In the genomic region with DNA sequence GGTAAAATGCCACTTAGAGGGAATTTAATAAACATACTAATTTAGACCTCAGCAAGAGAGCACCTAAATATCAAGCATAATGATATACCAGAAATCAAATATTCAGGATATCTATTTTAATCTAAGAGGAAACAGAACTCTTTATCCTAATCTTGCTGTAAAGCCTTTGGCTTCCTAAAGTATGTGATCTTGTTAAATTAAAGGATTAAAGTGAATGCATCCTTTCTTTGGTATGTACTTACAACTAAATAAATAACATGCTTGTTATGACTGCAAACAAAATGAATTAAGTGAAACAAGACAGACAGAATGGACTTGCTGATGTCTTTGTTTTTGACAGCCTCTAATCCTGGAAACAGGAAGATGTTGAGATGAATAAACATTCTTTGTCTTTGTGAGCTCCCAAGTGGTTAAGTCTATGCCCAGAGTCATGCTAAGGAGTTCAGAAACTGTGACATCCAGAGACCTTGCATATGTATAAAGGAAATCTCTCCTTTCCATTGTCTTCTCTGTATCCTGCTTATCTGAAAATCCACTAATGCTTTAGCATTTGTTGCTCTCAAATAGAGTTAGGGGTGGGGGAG, we compare ENCODE assay signal across 1 cellular context.
TF ChIP-seq lines count a peak whose summit lies in the region.

No MANE protein-coding gene starts in this region.

TF ChIP-seq in IMR-90, 13 proteins besides CTCF, POLR2A, EP300 and RAD21:
- TF ChIP-seq CHD1 (IDR thresholded peaks at IDR 0.05; ENCODE audit: low read depth, low read length) (no peak), BHLHE40 (IDR thresholded peaks at IDR 0.05; ENCODE audit: low read depth, low read length) (no peak), RCOR1 (IDR thresholded peaks at IDR 0.05; ENCODE audit: insufficient replicate concordance, low read length) (no peak), FOS (IDR thresholded peaks at IDR 0.05; ENCODE audit: low read depth, low read length) (no peak), RFX5 (IDR thresholded peaks at IDR 0.05; ENCODE audit: low read depth, low read length) (no peak), CEBPB (IDR thresholded peaks at IDR 0.05; ENCODE audit: low read depth, low read length) (no peak), MAFK (IDR thresholded peaks at IDR 0.05; ENCODE audit: low read depth, low read length) (no peak), SMC3 (IDR thresholded peaks at IDR 0.05; ENCODE audit: low read depth, low read length) (no peak), NFE2L2 (IDR thresholded peaks at IDR 0.05; ENCODE audit: low read depth, low read length) (no peak), MAZ (IDR thresholded peaks at IDR 0.05; ENCODE audit: borderline replicate concordance, low read depth, low read length) (no peak), MXI1 (IDR thresholded peaks at IDR 0.05; ENCODE audit: borderline replicate concordance, low read depth, low read length) (no peak), USF2 (IDR thresholded peaks at IDR 0.05; ENCODE audit: low read depth, low read length) (no peak)
